Comparison of ENCODE assay signal across 13 cellular contexts in genomic region chr16:58123896-58124600, GRCh38. TPM values are rescaled to one million over a fixed set of nuclear protein-coding genes. Genes with fewer than 3 reads are reported as not detected.
DNase-seq lines count a peak whose midpoint lies in the region; ATAC-seq and TF ChIP-seq lines count a peak whose summit lies in the region.
"Had no signal": no experiment of that assay in that cellular context is flagged by ENCODE, and none has a peak within 500 bp of the region (broad histone marks: within the 10 kb centered on the region; RNA-seq: fewer than 3 reads in every experiment).

No MANE protein-coding gene starts in this region.

- TF ChIP-seq CTCF in cardiac muscle cell (IDR thresholded peaks at IDR 0.05; ENCODE audit: low read depth, low read length) (no peak), VCaP (conservative IDR thresholded peaks at IDR 0.05) (no peak), transverse colon (IDR thresholded peaks at IDR 0.05) (no peak), upper lobe of left lung (IDR thresholded peaks at IDR 0.05) (no peak)

- H3K27me3 ChIP-seq in cardiac muscle cell, result no peaks in the 10 kb centered on the region
- H3K27me3 ChIP-seq in transverse colon, result no peaks in the 10 kb centered on the region
- H3K27me3 ChIP-seq in upper lobe of left lung, result no peaks in the 10 kb centered on the region

- peak overlapping the region in 2 of 5 donors; percentile 7 to 47 for H3K4me3 Mint-ChIP-seq in immature natural killer cell

- ATAC-seq in Right ventricle myocardium inferior (no peak), upper lobe of left lung (ENCODE audit: low FRiP score in 2 of 2) (no peak), HG02759 (IDR thresholded peaks at IDR 0.05; ENCODE audit: unreplicated experiment) (no peak), HG03354 (IDR thresholded peaks at IDR 0.05; ENCODE audit: poor library complexity, severe bottlenecking, unreplicated experiment) (no peak)

- no peak for DNase-seq in cardiac muscle cell (ENCODE audit: low read depth in 1 of 2, low spot score in 1 of 2)
- DNase-seq in Right ventricle myocardium inferior (ENCODE audit: missing footprints), result no peak
- no peak for DNase-seq in immature natural killer cell
- no peak for DNase-seq in transverse colon
- DNase-seq in upper lobe of left lung, result no peak
- DNase-seq: activated CD4-positive, alpha-beta T cell treated with anti-CD3 and anti-CD28 coated beads, Interleukin-2, amount 50 U/mL, for 4 hours; amniotic stem cell; hypothalamus; NCI-H1105; NK-92 treated with Interleukin-12 subunit alpha and Interleukin-12 subunit beta, amount 100 ng/mL, for 24 hours had no signal

- H3K9me3 Mint-ChIP-seq in immature natural killer cell, result no peaks in the 10 kb centered on the region

- WGBS in transverse colon (ENCODE audit: low coverage in 1 of 2), 2 donors, result 48 to 59% methylated on average over 6 to 8 of the region's 8 CpGs
- 45 to 50% methylated on average over 8 of the region's 8 CpGs for WGBS in upper lobe of left lung, 2 donors

- H3K4me1 Mint-ChIP-seq in immature natural killer cell, result peaks cover 59 to 79% of the 10 kb centered on the region in 2 donors

- H3K9me3 ChIP-seq in cardiac muscle cell (ENCODE audit: low read depth) (no peaks in the 10 kb centered on the region), transverse colon (no peaks in the 10 kb centered on the region), upper lobe of left lung (no peaks in the 10 kb centered on the region)

- TF ChIP-seq POLR2A in transverse colon (IDR thresholded peaks at IDR 0.05), result no peak
- TF ChIP-seq POLR2A in upper lobe of left lung (IDR thresholded peaks at IDR 0.05), result no peak

- no peak for TF ChIP-seq EP300 in transverse colon (IDR thresholded peaks at IDR 0.05; ENCODE audit: low read depth)
- no peak for TF ChIP-seq EP300 in upper lobe of left lung (IDR thresholded peaks at IDR 0.05)

- peaks cover 69% of the 10 kb centered on the region for H3K4me1 ChIP-seq in cardiac muscle cell (ENCODE audit: low read depth)
- H3K4me1 ChIP-seq in transverse colon, result peaks cover 61 to 79% (median 64%) of the 10 kb centered on the region in 4 donors
- H3K4me1 ChIP-seq in upper lobe of left lung, result peaks cover 63 to 86% (median 71%) of the 10 kb centered on the region in 4 donors

- H3K27me3 Mint-ChIP-seq in immature natural killer cell (ENCODE audit: low read depth in 3 of 3), result peaks cover 0 to 2% (median 0%) of the 10 kb centered on the region in 3 donors

- in situ Hi-C loops in transverse colon (cut with MboI; ENCODE audit: low pct_ligation_motif_present in 1 of 4, low pct_unique_long_range_greater_than_20kb in 1 of 4, low sequenced_read_pairs in 3 of 4), result loop anchor here in 3 of 4 donors (10.0 to 25.0 kb wide), 3 partner anchors 99 to 212 kb away; partner anchors contain the start of gene MMP15 (in 1 of the 3)

- H3K27ac Mint-ChIP-seq in immature natural killer cell, result peak overlapping the region; percentile 1 to 62 (median 22)

- H3K36me3 ChIP-seq in cardiac muscle cell (no peaks in the 10 kb centered on the region), transverse colon (no peaks in the 10 kb centered on the region), upper lobe of left lung (no peaks in the 10 kb centered on the region)

- intact Hi-C loops in Right ventricle myocardium inferior (cut with DNase I) (no loop called here), transverse colon (cut with DNase I; ENCODE audit: low total_unique reads) (loop anchor here (5.0 kb wide), 1 partner anchor 102 kb away; no protein-coding TSS in a partner anchor)

- H3K4me3 ChIP-seq in cardiac muscle cell, result no peak overlapping the region
- H3K4me3 ChIP-seq in transverse colon, result no peak overlapping the region
- no peak overlapping the region for H3K4me3 ChIP-seq in upper lobe of left lung

- H3K36me3 Mint-ChIP-seq in immature natural killer cell, result no peaks in the 10 kb centered on the region

- H3K27ac ChIP-seq in cardiac muscle cell (peak overlapping the region; percentile 53), VCaP (peak overlapping the region; percentile 7; the same call in 1 of the 2 replicates), transverse colon (peak overlapping the region; percentile 25 to 48 (median 32)), upper lobe of left lung (no peak overlapping the region)

RNA-seq across cellular contexts. Expression of gene CFAP20, which starts 5.1 kb away (rescaled TPM):
- 154 and 198 TPM in 2 replicates for total RNA-seq in cardiac muscle cell
- polyA plus RNA-seq in cardiac muscle cell, result 118 and 137 TPM in 2 replicates
- 34.8 TPM for total RNA-seq in Right ventricle myocardium inferior
- 10 to 100 TPM; 36.6 to 43.2 (median 39.4) TPM for polyA plus RNA-seq in immature natural killer cell
- 10 to 100 TPM in 3 of 4 donors, 1 to 10 TPM in 1; 6.6 to 26.5 (median 21.4) TPM for total RNA-seq in transverse colon
- total RNA-seq in upper lobe of left lung, result 10 to 100 TPM; 12.6 to 43.3 (median 26.4) TPM

Comparison
In these comparisons a context has a peak if more than half of its experiments do, and no peak if none do; other contexts are left out.
1. H3K27ac ChIP-seq: peak in cardiac muscle cell (single experiment), VCaP (single experiment) and transverse colon (4 of 4); none in upper lobe of left lung (0 of 4).